In the genomic region with DNA sequence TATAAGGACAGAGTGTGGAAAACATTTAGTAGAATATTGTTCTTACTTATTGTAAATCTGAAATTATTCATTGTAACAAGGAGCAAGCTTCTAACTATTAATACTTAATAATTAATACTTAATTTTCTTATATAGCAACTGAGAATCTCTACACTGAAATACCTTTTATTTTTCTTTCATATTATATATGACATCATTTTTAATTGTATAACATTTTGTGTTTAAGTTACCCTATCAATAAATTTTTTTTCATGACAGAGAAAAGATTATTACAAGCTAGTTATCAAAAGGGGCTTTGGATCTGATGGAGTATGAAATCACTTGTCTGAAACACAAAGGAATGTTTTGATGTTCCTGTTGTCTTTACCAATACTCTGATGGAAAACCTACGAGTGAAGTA, we compare ENCODE assay signal across 32 cellular contexts.
"Had no signal": no experiment of that assay in that cellular context is flagged by ENCODE, and none has a peak within 500 bp of the region (broad histone marks: within the 10 kb centered on the region; RNA-seq: fewer than 3 reads in every experiment).

No MANE protein-coding gene starts in this region.

- H3K4me3 Mint-ChIP-seq: activated CD4-positive, alpha-beta memory T cell treated with anti-CD3 and anti-CD28 coated beads, Interleukin-2, amount 10 ng/mL, durations not matched to agents 7 days and 5 days; activated CD4-positive, alpha-beta T cell treated with anti-CD3 and anti-CD28 coated beads for 36 hours; activated CD4-positive, alpha-beta T cell treated with anti-CD3 and anti-CD28 coated beads, Interleukin-2, amount 10 ng/mL, durations not matched to agents 24 days and 14 days; activated naive CD8-positive, alpha-beta T cell; activated T-cell treated with anti-CD3 and anti-CD28 coated beads, Interleukin-2, amount 50 U/mL, for 4 hours; activated T-helper 17 cell treated with anti-CD3 and anti-CD28 coated beads, Interleukin-2, amount 50 U/mL, for 72 hours; central memory CD8-positive, alpha-beta T cell; effector memory CD8-positive, alpha-beta T cell; T-helper 17 cell; T-helper 2 cell treated with Interferon-gamma antibody and Interleukin-4, amounts not matched to agents 5 μg/mL and 100 μg/mL, for 36 hours had no signal

- H3K36me3 Mint-ChIP-seq: activated naive CD8-positive, alpha-beta T cell had no signal

- H3K27ac ChIP-seq: brain microvascular endothelial cell, esophagus muscularis mucosa, foreskin keratinocyte, gastroesophageal sphincter, heart right ventricle had no signal

- DNase-seq: activated CD4-positive, alpha-beta memory T cell treated with anti-CD3 and anti-CD28 coated beads, Interleukin-2, amount 10 ng/mL, durations not matched to agents 7 days and 5 days; activated CD4-positive, alpha-beta T cell treated with anti-CD3 and anti-CD28 coated beads for 36 hours; activated CD4-positive, alpha-beta T cell treated with anti-CD3 and anti-CD28 coated beads, Interleukin-2, amount 10 ng/mL, durations not matched to agents 24 days and 14 days; activated CD4-positive, alpha-beta T cell treated with anti-CD3 and anti-CD28 coated beads, Interleukin-2, amount 50 U/mL, for 4 hours; activated CD4-positive, CD25-positive, alpha-beta regulatory T cell; activated CD4-positive, CD25-positive, alpha-beta regulatory T cell treated with anti-CD3 and anti-CD28 coated beads, Interleukin-2, amount 50 U/mL, for 72 hours; activated effector memory CD4-positive, alpha-beta T cell treated with Interleukin-2 at 50 U/mL for 16 hours; activated gamma-delta T cell treated with Interleukin-2 at 50 U/mL for 16 hours; activated naive CD4-positive, alpha-beta T cell treated with anti-CD3 and anti-CD28 coated beads, Interleukin-2, amount 50 U/mL, for 16 hours; activated naive CD4-positive, alpha-beta T cell treated with Interleukin-2 at 50 U/mL for 16 hours; activated T-cell treated with anti-CD3 and anti-CD28 coated beads, Interleukin-2, amount 50 U/mL, for 4 hours; amniotic stem cell; anterior cingulate cortex; brain microvascular endothelial cell; cortex of kidney; dermis blood vessel endothelial cell; effector CD4-positive, alpha-beta T cell; effector memory CD8-positive, alpha-beta T cell; erythroblast; foreskin keratinocyte; heart right ventricle; T-helper 1 cell; T-helper 17 cell; T1000 had no signal

- H3K9me3 ChIP-seq: gastroesophageal sphincter had no signal

- H3K4me1 Mint-ChIP-seq: activated CD4-positive, alpha-beta memory T cell treated with anti-CD3 and anti-CD28 coated beads, Interleukin-2, amount 10 ng/mL, durations not matched to agents 7 days and 5 days; activated CD4-positive, alpha-beta T cell treated with anti-CD3 and anti-CD28 coated beads for 36 hours; activated CD4-positive, alpha-beta T cell treated with anti-CD3 and anti-CD28 coated beads, Interleukin-2, amount 10 ng/mL, durations not matched to agents 24 days and 14 days; activated T-helper 17 cell treated with anti-CD3 and anti-CD28 coated beads, Interleukin-2, amount 50 U/mL, for 72 hours; central memory CD8-positive, alpha-beta T cell; T-helper 17 cell had no signal

- ATAC-seq: activated CD4-positive, alpha-beta T cell treated with anti-CD3 and anti-CD28 coated beads for 36 hours; activated T-cell treated with anti-CD3 and anti-CD28 coated beads, Interleukin-2, amount 50 U/mL, for 4 hours; activated T-helper 17 cell treated with anti-CD3 and anti-CD28 coated beads, Interleukin-2, amount 50 U/mL, for 72 hours; effector memory CD8-positive, alpha-beta T cell; foreskin keratinocyte; gastroesophageal sphincter; heart right ventricle; T-helper 17 cell had no signal

- H3K27ac Mint-ChIP-seq: activated CD4-positive, alpha-beta memory T cell treated with anti-CD3 and anti-CD28 coated beads, Interleukin-2, amount 10 ng/mL, durations not matched to agents 7 days and 5 days; activated CD4-positive, alpha-beta T cell treated with anti-CD3 and anti-CD28 coated beads for 36 hours; activated CD4-positive, alpha-beta T cell treated with anti-CD3 and anti-CD28 coated beads, Interleukin-2, amount 10 ng/mL, durations not matched to agents 24 days and 14 days; activated naive CD8-positive, alpha-beta T cell; activated T-helper 17 cell treated with anti-CD3 and anti-CD28 coated beads, Interleukin-2, amount 50 U/mL, for 72 hours; effector memory CD8-positive, alpha-beta T cell; T-helper 17 cell; T-helper 2 cell treated with Interferon-gamma antibody and Interleukin-4, amounts not matched to agents 5 μg/mL and 100 μg/mL, for 36 hours had no signal

- H3K36me3 ChIP-seq: brain microvascular endothelial cell, esophagus muscularis mucosa, gastroesophageal sphincter, heart right ventricle had no signal

- H3K9me3 Mint-ChIP-seq: effector memory CD8-positive, alpha-beta T cell; T-helper 2 cell treated with Interferon-gamma antibody and Interleukin-4, amounts not matched to agents 5 μg/mL and 100 μg/mL, for 36 hours had no signal

- H3K27me3 Mint-ChIP-seq: activated CD4-positive, alpha-beta T cell treated with anti-CD3 and anti-CD28 coated beads for 36 hours; activated naive CD8-positive, alpha-beta T cell; activated T-helper 17 cell treated with anti-CD3 and anti-CD28 coated beads, Interleukin-2, amount 50 U/mL, for 72 hours had no signal

- H3K4me1 ChIP-seq: heart right ventricle had no signal

- H3K4me3 ChIP-seq: esophagus muscularis mucosa, gastroesophageal sphincter, heart right ventricle had no signal

- FAIRE-seq: astrocyte, bronchial epithelial cell had no signal
